2 cellular contexts compared by ENCODE assay signal in genomic region chrX:130173190-130173895, GRCh38.
TF ChIP-seq lines count a peak whose summit lies in the region.

No MANE protein-coding gene starts in this region.

TF ChIP-seq in HEK293, 187 proteins besides CTCF, POLR2A, EP300 and RAD21:
- TF ChIP-seq EGR2 (tag by site-specific recombination; IDR thresholded peaks at IDR 0.05; ENCODE audit: low read depth) (no peak), PRDM4 (tag by site-specific recombination; IDR thresholded peaks at IDR 0.05) (0 out of 2 replicates have a peak, but pooled peaks have one; percentile 33), PRDM10 (tag by site-specific recombination; IDR thresholded peaks at IDR 0.05) (0 out of 2 replicates have a peak, but pooled peaks have one; percentile 14)

TF ChIP-seq in GM12878, 131 proteins besides CTCF, POLR2A, EP300 and RAD21:
- no peak for TF ChIP-seq SMARCA5 (IDR thresholded peaks at IDR 0.05)
- TF ChIP-seq MEF2B (IDR thresholded peaks at IDR 0.05; ENCODE audit: partially characterized antibody, poor library complexity, severe bottlenecking) = peak; percentile 48
- TF ChIP-seq NKRF (conservative IDR thresholded peaks at IDR 0.05) = no peak; the same call in 1 of the 2 replicates
- TF ChIP-seq SIN3A (IDR thresholded peaks at IDR 0.05; ENCODE audit: low read depth, low read length) = peak; percentile 51; the same call in 1 of the 2 replicates
- 0 out of 2 replicates have a peak, but pooled peaks have one; percentile 32 for TF ChIP-seq CREM (IDR thresholded peaks at IDR 0.05; ENCODE audit: low read depth)
- no peak for TF ChIP-seq USF2 (IDR thresholded peaks at IDR 0.05; ENCODE audit: borderline replicate concordance, low read depth, low read length)
- TF ChIP-seq SRF (IDR thresholded peaks at IDR 0.05; ENCODE audit: low read depth in 2 of 2, low read length in 2 of 2) = 0 out of 4 replicates have a peak, but pooled peaks of 1 of the 2 experiments have one; percentile 76
- 0 out of 2 replicates have a peak, but pooled peaks have one; percentile 2 for TF ChIP-seq TCF12 (IDR thresholded peaks at IDR 0.05; ENCODE audit: low read depth, low read length)
- TF ChIP-seq SPI1 (IDR thresholded peaks at IDR 0.05; ENCODE audit: borderline replicate concordance, insufficient read depth, low read depth, low read length) = peak; percentile 39; the same call in 1 of the 2 replicates
- 0 out of 2 replicates have a peak, but pooled peaks have one; percentile 10 for TF ChIP-seq MTA2 (IDR thresholded peaks at IDR 0.05; ENCODE audit: low read depth)
- TF ChIP-seq RCOR1 (conservative IDR thresholded peaks at IDR 0.05; ENCODE audit: low read depth, low read length) = no peak
- no peak for TF ChIP-seq ZBTB33 (IDR thresholded peaks at IDR 0.05)
- peak; percentile 32; the same call in 1 of the 2 replicates for TF ChIP-seq CREB1 (IDR thresholded peaks at IDR 0.05; ENCODE audit: low read depth)
- TF ChIP-seq RUNX3 (IDR thresholded peaks at IDR 0.05; ENCODE audit: low read length) = peak; percentile 76
- TF ChIP-seq MEF2A (IDR thresholded peaks at IDR 0.05; ENCODE audit: insufficient read depth, low read depth, low read length) = peak; percentile 62; the same call in 1 of the 2 replicates
- 0 out of 2 replicates have a peak, but pooled peaks have one; percentile 30 for TF ChIP-seq ATF7 (IDR thresholded peaks at IDR 0.05; ENCODE audit: low read depth)
- peak; percentile 23; the same call in 1 of the 2 replicates for TF ChIP-seq IKZF1 (conservative IDR thresholded peaks at IDR 0.05)
- TF ChIP-seq E2F4 (IDR thresholded peaks at IDR 0.05; ENCODE audit: low read depth, low read length) = no peak
- TF ChIP-seq SREBF1 (IDR thresholded peaks at IDR 0.05; ENCODE audit: low read length) = no peak
- TF ChIP-seq POU2F2 (IDR thresholded peaks at IDR 0.05; ENCODE audit: borderline replicate concordance, low read depth, low read length) = 0 out of 3 replicates have a peak, but pooled peaks have one; percentile 13
- peak; percentile 61 for TF ChIP-seq PBX3 (IDR thresholded peaks at IDR 0.05; ENCODE audit: insufficient replicate concordance, low read depth, low read length)
- 0 out of 2 replicates have a peak, but pooled peaks have one; percentile 5 for TF ChIP-seq CHD2 (IDR thresholded peaks at IDR 0.05; ENCODE audit: borderline replicate concordance, low read depth, low read length)
- peak; percentile 92 for TF ChIP-seq PKNOX1 (IDR thresholded peaks at IDR 0.05)
